11 cellular contexts compared by ENCODE assay signal in the genomic region with DNA sequence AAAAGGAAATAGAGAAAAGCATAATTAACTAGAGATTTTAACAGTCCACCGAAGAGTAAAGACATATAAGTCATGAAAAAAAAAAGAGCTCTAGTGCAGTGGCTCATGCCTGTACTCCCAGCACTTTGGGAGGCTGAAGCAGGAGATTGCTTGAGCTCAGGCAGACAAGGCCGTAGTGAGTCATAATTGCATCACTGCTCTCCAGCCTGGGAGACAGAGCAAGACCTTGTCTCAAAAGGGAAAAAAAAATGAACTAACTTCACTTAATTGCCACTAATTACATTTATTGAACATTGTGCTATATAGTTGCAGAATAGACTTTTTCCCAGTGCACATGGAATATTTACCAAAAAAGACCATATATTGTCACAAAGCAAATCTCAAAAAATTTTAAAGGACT.
DNase-seq lines count a peak whose midpoint lies in the region; ATAC-seq, FAIRE-seq and TF ChIP-seq lines count a peak whose summit lies in the region.
"Had no signal": no experiment of that assay in that cellular context is flagged by ENCODE, and none has a peak within 500 bp of the region (broad histone marks: within the 10 kb centered on the region; RNA-seq: fewer than 3 reads in every experiment).

No MANE protein-coding gene starts in this region.

- H2BK20ac ChIP-seq in H9 (ENCODE audit: low read depth, low read length, poor library complexity, severe bottlenecking) = no peak overlapping the region

- no peak overlapping the region for H3K27ac Mint-ChIP-seq in H9

- no peak overlapping the region for H3K4ac ChIP-seq in H9 (ENCODE audit: low read depth, low read length)

- ATAC-seq in HG03565 (IDR thresholded peaks at IDR 0.05; ENCODE audit: unreplicated experiment) = no peak

- H2AFZ ChIP-seq in H9 (ENCODE audit: low read length) = no peak overlapping the region

- no peak overlapping the region for H2BK5ac ChIP-seq in H9 (ENCODE audit: insufficient read length, low read length)

- H3K27me3 ChIP-seq in bronchial epithelial cell (ENCODE audit: control insufficient read depth, insufficient read depth, low read length) (no peaks in the 10 kb centered on the region), H9 (ENCODE audit: insufficient read depth, low read length) (no peaks in the 10 kb centered on the region)
- H3K27me3 ChIP-seq: BLaER1 had no signal

- H3K18ac ChIP-seq in H9 (ENCODE audit: insufficient read length, low read depth, low read length) = no peak overlapping the region

- H3K4me1 ChIP-seq in H9 (ENCODE audit: insufficient read depth, low read length) = no peaks in the 10 kb centered on the region
- H3K4me1 ChIP-seq: BLaER1 had no signal

- DNase-seq in NCI-H82 (lab: John Stamatoyannopoulos, UW) = peak; percentile 23
- no peak for DNase-seq in NCI-H82 treated with DMSO at 0.1 percent for 48 hours (lab: John Stamatoyannopoulos, UW; ENCODE audit: unreplicated experiment)
- DNase-seq in NOMO-1 (lab: John Stamatoyannopoulos, UW; ENCODE audit: unreplicated experiment in 2 of 2) = peak; percentile 45 to 89
- DNase-seq in bronchial epithelial cell (ENCODE audit: low read depth) = peak; percentile 96
- peak; percentile 75 for DNase-seq in retinal pigment epithelial cell (ENCODE audit: low read depth)
- DNase-seq in central memory CD4-positive, alpha-beta T cell = no peak
- DNase-seq in H9 = no peak

- H3K4me2 ChIP-seq in H9 (ENCODE audit: insufficient read depth, insufficient read length, low read length) = no peak overlapping the region
- H3K4me2 ChIP-seq: BLaER1 had no signal

- H3K36me3 ChIP-seq in bronchial epithelial cell (ENCODE audit: control insufficient read depth, insufficient read depth, low read length) = no peaks in the 10 kb centered on the region
- H3K36me3 ChIP-seq: BLaER1 had no signal

- no peak for FAIRE-seq in bronchial epithelial cell (lab: Jason Lieb, UNC)
- FAIRE-seq: GM19239 had no signal

- H3T11ph ChIP-seq in H9 (ENCODE audit: low read length) = no peak overlapping the region

- no peak overlapping the region for H4K5ac ChIP-seq in H9 (ENCODE audit: insufficient read length, low read depth, low read length)

- H3K4me3 ChIP-seq in bronchial epithelial cell (ENCODE audit: low read depth, low read length) (no peak overlapping the region), retinal pigment epithelial cell (ENCODE audit: low read length) (no peak overlapping the region)
- H3K4me3 ChIP-seq: BLaER1 had no signal

- H4K8ac ChIP-seq in H9 (replicated peaks; ENCODE audit: insufficient read length, low read depth, low read length) = no peak overlapping the region

- no peaks in the 10 kb centered on the region for H3K9me3 ChIP-seq in H9 (ENCODE audit: control insufficient read depth, low read depth, low read length)
- H3K9me3 ChIP-seq: BLaER1 had no signal

- no peak overlapping the region for H3K56ac ChIP-seq in H9 (ENCODE audit: insufficient read length, low read depth, low read length)

- no peaks in the 10 kb centered on the region for H3K79me1 ChIP-seq in H9 (ENCODE audit: insufficient read depth, low read depth, low read length, poor library complexity, severe bottlenecking)

- H3K23ac ChIP-seq in H9 (ENCODE audit: insufficient read length, low read depth, low read length) = no peak overlapping the region

- no peak overlapping the region for H3K14ac ChIP-seq in H9 (ENCODE audit: insufficient read depth, low read length)

- H2BK15ac ChIP-seq in H9 (ENCODE audit: low read depth, low read length) = no peak overlapping the region

- no peak overlapping the region for H2BK12ac ChIP-seq in H9 (ENCODE audit: insufficient read length, low read depth, low read length)

- H3K36me3 Mint-ChIP-seq in H9 (ENCODE audit: insufficient read depth in 1 of 3, low read depth in 3 of 3) = peaks cover 0 to 6% (median 4%) of the 10 kb centered on the region in 3 experiments; a peak in 3 of 7 replicates

- TF ChIP-seq CTCF in bronchial epithelial cell (IDR thresholded peaks at IDR 0.05; ENCODE audit: insufficient read depth, low read length, severe bottlenecking) = no peak
- TF ChIP-seq CTCF in retinal pigment epithelial cell (conservative IDR thresholded peaks at IDR 0.05; ENCODE audit: low read depth, low read length) = no peak
- no peak for TF ChIP-seq CTCF in H9 (conservative IDR thresholded peaks at IDR 0.05)

- no peak overlapping the region for H3K27ac ChIP-seq in H9 (ENCODE audit: insufficient read length, low read depth, low read length)
- H3K27ac ChIP-seq: BLaER1 had no signal

- no peaks in the 10 kb centered on the region for H3K27me3 Mint-ChIP-seq in H9 (ENCODE audit: low read depth)
- H3K27me3 Mint-ChIP-seq: central memory CD8-positive, alpha-beta T cell had no signal

- no peak overlapping the region for H4K91ac ChIP-seq in H9 (ENCODE audit: insufficient read length, low read depth, low read length)

- WGBS in H9 (ENCODE audit: extremely low coverage, insufficient read length, low lambda C conversion rate) = no CpG with 5 or more reads among the region's 2 CpGs

- no peak overlapping the region for H2BK120ac ChIP-seq in H9 (ENCODE audit: low read depth, low read length, poor library complexity, severe bottlenecking)

- H3K9me3 Mint-ChIP-seq in H9 = peaks cover 5% of the 10 kb centered on the region in 2 experiments; a peak in 4 of 5 replicates
- H3K9me3 Mint-ChIP-seq: central memory CD8-positive, alpha-beta T cell had no signal

- no peak overlapping the region for H3K9ac ChIP-seq in H9 (ENCODE audit: extremely low read depth, insufficient read length, low read length)
- H3K9ac ChIP-seq: BLaER1 had no signal

- no peaks in the 10 kb centered on the region for H3K23me2 ChIP-seq in H9 (ENCODE audit: insufficient read length, low read depth, low read length, poor library complexity, severe bottlenecking)

- H3K4me3 Mint-ChIP-seq in H9 = no peak overlapping the region
- H3K4me3 Mint-ChIP-seq: central memory CD8-positive, alpha-beta T cell had no signal

- no peaks in the 10 kb centered on the region; a peak in 1 of 4 replicates for H3K4me1 Mint-ChIP-seq in H9
- H3K4me1 Mint-ChIP-seq: central memory CD8-positive, alpha-beta T cell had no signal

- H2AK5ac ChIP-seq in H9 (ENCODE audit: insufficient read length, low read length) = no peak overlapping the region

- no peaks in the 10 kb centered on the region for H3K79me2 ChIP-seq in H9 (ENCODE audit: insufficient read depth, low read length)

- no peaks in the 10 kb centered on the region for H4K20me1 ChIP-seq in H9 (ENCODE audit: control insufficient read depth, insufficient read depth, insufficient read length)
- H4K20me1 ChIP-seq: BLaER1 had no signal

Comparison
In these comparisons a context has a peak if more than half of its experiments do, and no peak if none do; other contexts are left out.
1. DNase-seq: peak in NCI-H82 (single experiment), NOMO-1 (2 of 2), bronchial epithelial cell (single experiment) and retinal pigment epithelial cell (single experiment); none in NCI-H82 treated with DMSO at 0.1 percent for 48 hours (single experiment), central memory CD4-positive, alpha-beta T cell (single experiment) and H9 (single experiment).